Comparison of ENCODE assay signal across 28 cellular contexts in genomic region chr16:46930861-46931260, GRCh38. TPM values are rescaled to one million over a fixed set of nuclear protein-coding genes. Genes with fewer than 3 reads are reported as not detected.
DNase-seq lines count a peak whose midpoint lies in the region; ATAC-seq and TF ChIP-seq lines count a peak whose summit lies in the region.
"Had no signal": no experiment of that assay in that cellular context is flagged by ENCODE, and none has a peak within 500 bp of the region (broad histone marks: within the 10 kb centered on the region; RNA-seq: fewer than 3 reads in every experiment).

No MANE protein-coding gene starts in this region.

- no peaks in the 10 kb centered on the region; the same call in 2 of the 3 replicates for H3K9me3 Mint-ChIP-seq in GM23338
- no peaks in the 10 kb centered on the region for H3K9me3 Mint-ChIP-seq in progenitor cell of endocrine pancreas (ENCODE audit: low read depth)
- H3K9me3 Mint-ChIP-seq: CD14-positive monocyte; CD8-positive, alpha-beta memory T cell; T-cell had no signal

- H3K36me3 Mint-ChIP-seq in GM23338 (ENCODE audit: low read depth) (peaks cover 64% of the 10 kb centered on the region), progenitor cell of endocrine pancreas (ENCODE audit: insufficient read depth) (peaks cover 22% of the 10 kb centered on the region)
- H3K36me3 Mint-ChIP-seq: CD8-positive, alpha-beta memory T cell; T-cell had no signal

- H3K4me2 ChIP-seq in GM23338 (no peak overlapping the region), PC-3 (ENCODE audit: low read length) (no peak overlapping the region), mesenchymal stem cell (ENCODE audit: low read length, poor library complexity, severe bottlenecking) (no peak overlapping the region)
- H3K4me2 ChIP-seq: A549 had no signal

- no peaks in the 10 kb centered on the region for H3K27me3 ChIP-seq in GM23338 (ENCODE audit: insufficient read depth)
- H3K27me3 ChIP-seq in PC-3 (ENCODE audit: low read length) = no peaks in the 10 kb centered on the region
- H3K27me3 ChIP-seq in mesenchymal stem cell (ENCODE audit: control insufficient read depth in 1 of 2, insufficient read depth in 1 of 2, low read length in 2 of 2) = no peaks in the 10 kb centered on the region
- H3K27me3 ChIP-seq: SJSA1 had no signal

- 94% methylated on average over 8 of the region's 8 CpGs for WGBS in mesenchymal stem cell

- peak overlapping the region; percentile 37; the same call in 1 of the 2 replicates for H3K27ac ChIP-seq in C4-2B
- no peak overlapping the region for H3K27ac ChIP-seq in GM23338 (ENCODE audit: low read depth)
- no peak overlapping the region for H3K27ac ChIP-seq in PC-3 (ENCODE audit: low read length)
- H3K27ac ChIP-seq in mesenchymal stem cell (ENCODE audit: low read length, poor library complexity, severe bottlenecking) = no peak overlapping the region
- H3K27ac ChIP-seq: A549, GM23248, HL-60, SJSA1 had no signal

- no peak overlapping the region for H3K4ac ChIP-seq in mesenchymal stem cell (ENCODE audit: low read depth in 1 of 2, low read length in 2 of 2)

- DNase-seq in GM23338 (ENCODE audit: low spot score) (no peak), PC-3 (no peak), mesenchymal stem cell (no peak), HK-2 (ENCODE audit: unreplicated experiment) (no peak), D341Med (ENCODE audit: low spot score) (no peak), putamen (ENCODE audit: low spot score) (no peak), progenitor cell of endocrine pancreas (ENCODE audit: low spot score, unreplicated experiment) (no peak)
- DNase-seq: CD8-positive, alpha-beta memory T cell; GM23248; HCEC 1CT; Karpas-422; MV-4-11; NCI-H1105; NCI-H1436 treated with DMSO at 0.1 percent for 48 hours; NCI-H187 treated with DMSO at 0.1 percent for 48 hours; NCI-H2171 treated with DMSO at 0.1 percent for 48 hours; NCI-H345; NCI-H510A treated with DMSO at 0.1 percent for 48 hours; NCI-H774; Right ventricle myocardium superior; RPMI8226; T-cell had no signal

- peak overlapping the region; percentile 59 for H4K8ac ChIP-seq in mesenchymal stem cell (ENCODE audit: low read length)

- no peaks in the 10 kb centered on the region for H3K4me1 ChIP-seq in GM23338 (ENCODE audit: insufficient read depth)
- H3K4me1 ChIP-seq in PC-3 (ENCODE audit: insufficient read depth, low read length) = no peaks in the 10 kb centered on the region
- H3K4me1 ChIP-seq in mesenchymal stem cell (ENCODE audit: control insufficient read depth, insufficient read depth, low read depth, low read length) = no peaks in the 10 kb centered on the region
- H3K4me1 ChIP-seq: A549 had no signal

- CTCF ChIA-PET in PC-3 (lab: Charles Lee) = no interaction called here

- H4K91ac ChIP-seq in mesenchymal stem cell (ENCODE audit: low read length) = no peak overlapping the region

- no peak overlapping the region for H2BK12ac ChIP-seq in mesenchymal stem cell (ENCODE audit: low read length in 2 of 2)

- H3K27me3 Mint-ChIP-seq in GM23338 (ENCODE audit: insufficient read depth, low read depth, poor library complexity) (peaks cover 15% of the 10 kb centered on the region), progenitor cell of endocrine pancreas (no peaks in the 10 kb centered on the region)
- H3K27me3 Mint-ChIP-seq: B cell, T-cell had no signal

- ATAC-seq in GM23338 = no peak
- ATAC-seq in PC-3 = no peak
- ATAC-seq: T-cell had no signal

- no peak overlapping the region for H3K23ac ChIP-seq in mesenchymal stem cell (ENCODE audit: low read length in 2 of 2)

- H3K18ac ChIP-seq in mesenchymal stem cell (ENCODE audit: low read depth in 1 of 2, low read length in 2 of 2) = no peak overlapping the region

- H3K9me2 ChIP-seq in GM23338 (ENCODE audit: insufficient read depth) (no peaks in the 10 kb centered on the region), PC-3 (replicated peaks; ENCODE audit: low read length) (no peaks in the 10 kb centered on the region)

- peaks cover 10% of the 10 kb centered on the region; the same call in 2 of the 3 replicates for H3K4me1 Mint-ChIP-seq in GM23338
- no peaks in the 10 kb centered on the region for H3K4me1 Mint-ChIP-seq in progenitor cell of endocrine pancreas (ENCODE audit: low read depth)

- H3K79me2 ChIP-seq in GM23338 (replicated peaks; ENCODE audit: insufficient read depth) = no peaks in the 10 kb centered on the region
- H3K79me2 ChIP-seq in PC-3 (ENCODE audit: low read length) = no peaks in the 10 kb centered on the region

- H3K4me3 Mint-ChIP-seq in GM23338 (no peak overlapping the region), progenitor cell of endocrine pancreas (ENCODE audit: low read depth) (no peak overlapping the region)
- H3K4me3 Mint-ChIP-seq: B cell; CD14-positive monocyte; CD8-positive, alpha-beta memory T cell; T-cell had no signal

- no peak for TF ChIP-seq CTCF in C4-2B (conservative IDR thresholded peaks at IDR 0.05)
- no peak for TF ChIP-seq CTCF in GM23338 (conservative IDR thresholded peaks at IDR 0.05; ENCODE audit: low read depth in 2 of 2)
- no peak for TF ChIP-seq CTCF in PC-3 (conservative IDR thresholded peaks at IDR 0.05; ENCODE audit: low read depth, low read length)
- TF ChIP-seq CTCF in progenitor cell of endocrine pancreas (IDR thresholded peaks at IDR 0.05; ENCODE audit: unreplicated experiment) = no peak

- BruUV-seq in PC-3 (replicated peaks; lab: Mats Ljungman, UMichigan) = TSS peak; percentile 10

- no peak overlapping the region for H3K27ac Mint-ChIP-seq in GM23338
- no peak overlapping the region for H3K27ac Mint-ChIP-seq in progenitor cell of endocrine pancreas
- H3K27ac Mint-ChIP-seq: B cell; CD14-positive monocyte; CD8-positive, alpha-beta memory T cell; T-cell had no signal

- H2AFZ ChIP-seq in GM23338 (no peak overlapping the region), PC-3 (ENCODE audit: low read length) (no peak overlapping the region), mesenchymal stem cell (ENCODE audit: low read depth, low read length) (no peak overlapping the region)
- H2AFZ ChIP-seq: GM23248 had no signal

- H3K9ac ChIP-seq in PC-3 (ENCODE audit: low read length) = no peak overlapping the region
- no peak overlapping the region for H3K9ac ChIP-seq in mesenchymal stem cell (ENCODE audit: low read length)
- H3K9ac ChIP-seq: GM23248 had no signal

- no peak overlapping the region for H3K14ac ChIP-seq in mesenchymal stem cell (ENCODE audit: low read length in 2 of 2)

- peaks cover 6% of the 10 kb centered on the region; the same call in 1 of the 2 replicates for H4K20me1 ChIP-seq in GM23338 (replicated peaks; ENCODE audit: insufficient read depth)
- no peaks in the 10 kb centered on the region for H4K20me1 ChIP-seq in PC-3 (ENCODE audit: low read length)

- POLR2A ChIA-PET in PC-3 (lab: Charles Lee; ENCODE audit: unreplicated experiment) = no interaction called here

- H3K36me3 ChIP-seq in GM23338 (ENCODE audit: insufficient read depth) = peaks cover 35% of the 10 kb centered on the region; the same call in 1 of the 2 replicates
- peaks cover 7% of the 10 kb centered on the region; the same call in 1 of the 2 replicates for H3K36me3 ChIP-seq in PC-3 (ENCODE audit: low read depth, low read length)
- peaks cover 20 to 44% of the 10 kb centered on the region in 2 experiments for H3K36me3 ChIP-seq in mesenchymal stem cell (ENCODE audit: control insufficient read depth in 1 of 2, insufficient read depth in 2 of 2, low read depth in 1 of 2, low read length in 2 of 2)

- H3F3A ChIP-seq in GM23338 (replicated peaks; ENCODE audit: low read depth) = peaks cover 6% of the 10 kb centered on the region; the same call in 1 of the 2 replicates
- no peaks in the 10 kb centered on the region for H3F3A ChIP-seq in PC-3 (ENCODE audit: low read length, unreplicated experiment)

- H3K9me3 ChIP-seq in PC-3 (ENCODE audit: low read length) = no peaks in the 10 kb centered on the region
- no peaks in the 10 kb centered on the region for H3K9me3 ChIP-seq in mesenchymal stem cell (ENCODE audit: control insufficient read depth, low read length)
- H3K9me3 ChIP-seq: A549, SJSA1 had no signal

- no peak overlapping the region for H2AK5ac ChIP-seq in mesenchymal stem cell (ENCODE audit: low read length, severe bottlenecking)

- H2BK120ac ChIP-seq in mesenchymal stem cell (ENCODE audit: low read depth, low read length) = no peak overlapping the region

- no peak overlapping the region for H2BK15ac ChIP-seq in mesenchymal stem cell (ENCODE audit: low read depth, poor library complexity, severe bottlenecking)

- intact Hi-C loops in PC-3 (cut with micrococcal nuclease) = no loop called here

- no peaks in the 10 kb centered on the region for H3K79me1 ChIP-seq in mesenchymal stem cell (replicated peaks; ENCODE audit: low read length, poor library complexity, severe bottlenecking)

- no peak overlapping the region for H3K4me3 ChIP-seq in GM23338
- H3K4me3 ChIP-seq in PC-3 (ENCODE audit: low read length) = no peak overlapping the region
- H3K4me3 ChIP-seq in mesenchymal stem cell (ENCODE audit: insufficient read depth in 1 of 2, low read depth in 1 of 2, low read length in 2 of 2) = no peak overlapping the region
- H3K4me3 ChIP-seq: A549, GM23248, SJSA1 had no signal

- H2BK5ac ChIP-seq in mesenchymal stem cell (ENCODE audit: low read depth, low read length, poor library complexity, severe bottlenecking) = no peak overlapping the region

TF ChIP-seq in GM23338, 12 proteins besides CTCF, POLR2A, EP300 and RAD21:
- 0 out of 2 replicates have a peak, but pooled peaks have one; percentile 12 for TF ChIP-seq POLR2AphosphoS5 (IDR thresholded peaks at IDR 0.05; ENCODE audit: low read depth)
- no peak for TF ChIP-seq EZH2 (IDR thresholded peaks at IDR 0.05; ENCODE audit: low read depth, unreplicated experiment)

RNA-seq across cellular contexts. Expression of gene DNAJA2, which starts 42.6 kb away (rescaled TPM):
- total RNA-seq in GM23338 (2014; rRNA removed; shearing (Covaris generic)) = 94.5 and 99.2 TPM in 2 replicates
- polyA plus RNA-seq in GM23338 (2016; fragmentation: Nextera tagmentation; extraction: Ambion mirVana) = 79.2 and 101 TPM in 2 replicates
- 44.5 and 57.0 TPM in 2 replicates for total RNA-seq in PC-3 (2014; rRNA removed)
- 34.0 TPM for polyA plus RNA-seq in mesenchymal stem cell (2013, experiment 1 of 2)
- polyA plus RNA-seq in mesenchymal stem cell (2013, experiment 2 of 2) = 34.4 TPM
- total RNA-seq in progenitor cell of endocrine pancreas = 62.8 and 63.7 TPM in 2 replicates

RNA-seq across cellular contexts. Expression of gene GPT2, which starts 46.7 kb away (rescaled TPM):
- 81.0 and 82.6 TPM in 2 replicates for total RNA-seq in GM23338 (2014; rRNA removed; shearing (Covaris generic))
- 48.5 TPM in 2 replicates for polyA plus RNA-seq in GM23338 (2016; fragmentation: Nextera tagmentation; extraction: Ambion mirVana)
- total RNA-seq in PC-3 (2014; rRNA removed) (19.4 and 22.0 TPM in 2 replicates), progenitor cell of endocrine pancreas (93.1 and 99.5 TPM in 2 replicates)
- polyA plus RNA-seq in mesenchymal stem cell (2013, experiment 1 of 2) = 6.0 TPM
- polyA plus RNA-seq in mesenchymal stem cell (2013, experiment 2 of 2) = 6.8 TPM
